ENCODE assay signal across 8 cellular contexts in genomic region chr12:570237-570925, GRCh38.
DNase-seq lines count a peak whose midpoint lies in the region; ATAC-seq and TF ChIP-seq lines count a peak whose summit lies in the region.

No MANE protein-coding gene starts in this region.

- H3K9me3 ChIP-seq in breast epithelium (no peaks in the 10 kb centered on the region), spleen (no peaks in the 10 kb centered on the region)

- no peaks in the 10 kb centered on the region for H3K36me3 Mint-ChIP-seq in immature natural killer cell
- H3K36me3 Mint-ChIP-seq in activated naive CD4-positive, alpha-beta T cell treated with anti-CD3 and anti-CD28 coated beads, Interleukin-2, amount 50 U/mL, for 72 hours: peaks cover 0 to 15% of the 10 kb centered on the region in 2 donors

- TF ChIP-seq POLR2A in breast epithelium (IDR thresholded peaks at IDR 0.05) (no peak), spleen (IDR thresholded peaks at IDR 0.05) (no peak)

- CTCF ChIA-PET in BJ (lab: Yijun Ruan, JAX): interaction anchor here (0.6 to 9.7 kb wide), 25 partner anchors 10 to 1013 kb away, joined by 3 to 85 read pairs (median 4); partner anchors contain the start of genes RAD52 and WNK1

- H3K36me3 ChIP-seq in BJ (ENCODE audit: control insufficient read depth, insufficient read depth, low read length) (no peaks in the 10 kb centered on the region), breast epithelium (no peaks in the 10 kb centered on the region), spleen (peaks cover 0 to 6% (median 0%) of the 10 kb centered on the region in 6 donors)

- no peaks in the 10 kb centered on the region for H3K27me3 Mint-ChIP-seq in immature natural killer cell (ENCODE audit: low read depth in 3 of 3)

- H3K4me1 ChIP-seq in breast epithelium (peaks cover 5 to 6% of the 10 kb centered on the region in 2 donors), spleen (peaks cover 0 to 47% (median 20%) of the 10 kb centered on the region in 6 donors)

- H3K4me1 Mint-ChIP-seq in immature natural killer cell: peaks cover 52 to 58% of the 10 kb centered on the region in 2 donors

- H3K27me3 ChIP-seq in BJ (ENCODE audit: control insufficient read depth, insufficient read depth, low read length): no peaks in the 10 kb centered on the region; the same call in 1 of the 2 replicates
- H3K27me3 ChIP-seq in breast epithelium: no peaks in the 10 kb centered on the region
- H3K27me3 ChIP-seq in spleen (replicated peaks in 1 of 7): no peaks in the 10 kb centered on the region

- WGBS in spleen, 5 donors: 38 to 61% (median 51%) methylated on average over 18 to 27 of the region's 27 CpGs

- no peaks in the 10 kb centered on the region for H3K9me3 Mint-ChIP-seq in immature natural killer cell
- H3K9me3 Mint-ChIP-seq in activated naive CD4-positive, alpha-beta T cell treated with anti-CD3 and anti-CD28 coated beads, Interleukin-2, amount 50 U/mL, for 72 hours: no peaks in the 10 kb centered on the region

- ATAC-seq in activated naive CD4-positive, alpha-beta T cell treated with anti-CD3 and anti-CD28 coated beads, Interleukin-2, amount 50 U/mL, for 72 hours: no peak

- no peak overlapping the region for H3K27ac Mint-ChIP-seq in immature natural killer cell
- H3K27ac Mint-ChIP-seq in activated naive CD4-positive, alpha-beta T cell treated with anti-CD3 and anti-CD28 coated beads, Interleukin-2, amount 50 U/mL, for 72 hours: peak overlapping the region in 1 of 2 donors; percentile 75

- H3K27ac ChIP-seq in breast epithelium (peak overlapping the region; percentile 91 to 97), spleen (peak overlapping the region; percentile 11 to 84 (median 76))

- DNase-seq in BJ (ENCODE audit: low read depth): no peak
- peak; percentile 90 for DNase-seq in HuH-7 (ENCODE audit: low spot score)
- DNase-seq in breast epithelium (ENCODE audit: low spot score in 2 of 2): peak; percentile 53 to 70
- DNase-seq in immature natural killer cell: no peak
- peak; percentile 85 for DNase-seq in spleen
- DNase-seq in OCI-M2 (lab: John Stamatoyannopoulos, UW; ENCODE audit: unreplicated experiment): no peak
- no peak for DNase-seq in DMS79 (lab: John Stamatoyannopoulos, UW)
- no peak for DNase-seq in activated naive CD4-positive, alpha-beta T cell treated with anti-CD3 and anti-CD28 coated beads, Interleukin-2, amount 50 U/mL, for 72 hours (ENCODE audit: low spot score in 2 of 2)

- H3K4me3 ChIP-seq in BJ (ENCODE audit: low read depth, low read length) (peak overlapping the region; percentile 59), breast epithelium (peak overlapping the region; percentile 55 to 75 (median 71)), spleen (peak overlapping the region; percentile 37 to 75 (median 52))

- POLR2A ChIA-PET in BJ (lab: Charles Lee): interaction anchor here (1.2 kb wide), 1 partner anchor 181 kb away, joined by 3 read pairs; no protein-coding TSS in a partner anchor

- intact Hi-C loops in breast epithelium (cut with DNase I; ENCODE audit: low total_unique reads) (loop anchor here (5.0 to 10.0 kb wide), 2 partner anchors 184 to 242 kb away; partner anchors contain the start of gene WNK1), spleen (cut with DNase I; ENCODE audit: low total_unique reads) (loop anchor here (5.0 to 10.0 kb wide), 3 partner anchors 184 to 1024 kb away; partner anchors contain the start of genes FBXL14 and WNK1)

- no peak for TF ChIP-seq CTCF in BJ (IDR thresholded peaks at IDR 0.05; ENCODE audit: insufficient read depth, low read depth, low read length)
- TF ChIP-seq CTCF in breast epithelium (IDR thresholded peaks at IDR 0.05): no peak
- no peak for TF ChIP-seq CTCF in spleen (IDR thresholded peaks at IDR 0.05 in 8 of 11, conservative IDR thresholded peaks at IDR 0.05 in 3 of 11)

- H3K4me3 Mint-ChIP-seq in immature natural killer cell: peak overlapping the region in 4 of 5 donors; percentile 21 to 84 (median 28)

Comparison
In these comparisons a context has a peak if more than half of its experiments do, and no peak if none do; other contexts are left out.
1. DNase-seq: peak in HuH-7 (single experiment), breast epithelium (2 of 2) and spleen (single experiment); none in BJ (single experiment), immature natural killer cell (0 of 3), OCI-M2 (single experiment), DMS79 (single experiment) and activated naive CD4-positive, alpha-beta T cell treated with anti-CD3 and anti-CD28 coated beads, Interleukin-2, amount 50 U/mL, for 72 hours (0 of 2).
2. Peak in every context shown above with its lines, with median percentiles within 50 percentile points of each other: H3K4me3 ChIP-seq.